7 cellular contexts compared by ENCODE assay signal in genomic region chr14:22491053-22491452, GRCh38.
DNase-seq lines count a peak whose midpoint lies in the region; ATAC-seq and TF ChIP-seq lines count a peak whose summit lies in the region.
"Not testable (repeated sequence)": the region's sequence is repeated elsewhere in the genome, so short reads cannot be mapped to it uniquely, and the experiment has no call there.

No MANE protein-coding gene starts in this region.

- H3K4me1 Mint-ChIP-seq in CD4-positive, alpha-beta memory T cell: peaks cover 1 to 71% (median 9%) of the 10 kb centered on the region in 4 donors
- H3K4me1 Mint-ChIP-seq in activated B cell treated with CpG ODN at 0.5 μM for 24 hours (peaks cover 98% of the 10 kb centered on the region), nephron (peaks cover 71% of the 10 kb centered on the region)
- H3K4me1 Mint-ChIP-seq in activated T-cell treated with anti-CD3 and anti-CD28 coated beads, Interleukin-2, amount 50 U/mL, for 4 hours (ENCODE audit: low read depth): peaks cover 38% of the 10 kb centered on the region
- H3K4me1 Mint-ChIP-seq in activated naive CD8-positive, alpha-beta T cell treated with anti-CD3 and anti-CD28 coated beads for 36 hours: not testable (repeated sequence)

- H3K9me3 Mint-ChIP-seq in CD4-positive, alpha-beta memory T cell; activated B cell treated with CpG ODN at 0.5 μM for 24 hours; activated T-cell treated with anti-CD3 and anti-CD28 coated beads, Interleukin-2, amount 50 U/mL, for 4 hours; activated naive CD8-positive, alpha-beta T cell treated with anti-CD3 and anti-CD28 coated beads for 36 hours; nephron: not testable (repeated sequence)

- peak overlapping the region; percentile 76 to 100 (median 94) for H3K27ac Mint-ChIP-seq in CD4-positive, alpha-beta memory T cell
- H3K27ac Mint-ChIP-seq in activated B cell treated with CpG ODN at 0.5 μM for 24 hours (peak overlapping the region; percentile 88), nephron (peak overlapping the region in 2 of 3 experiments; percentile 46 to 54)
- H3K27ac Mint-ChIP-seq in activated naive CD8-positive, alpha-beta T cell treated with anti-CD3 and anti-CD28 coated beads for 36 hours: peak overlapping the region; percentile 99

- POLR2A ChIA-PET in CD4-positive, alpha-beta memory T cell (lab: Charles Lee; ENCODE audit: partially characterized antibody): interaction anchor here (1.1 to 42.8 kb wide), 6 partner anchors 3 to 171 kb away, joined by 5 to 1528 read pairs (median 1060); no protein-coding TSS in a partner anchor
- POLR2A ChIA-PET in activated B cell treated with CpG ODN at 0.5 μM for 24 hours (lab: Charles Lee): interaction anchor here (0.6 to 9.1 kb wide), 9 partner anchors 11 to 105 kb away, joined by 3 to 100 read pairs (median 9); no protein-coding TSS in a partner anchor

- not testable (repeated sequence) for H2AFZ ChIP-seq in OCI-LY1 (ENCODE audit: low read length)

- not testable (repeated sequence) for H3K36me3 ChIP-seq in CD4-positive, alpha-beta memory T cell (ENCODE audit: insufficient read depth, low read length); OCI-LY1 (ENCODE audit: insufficient read depth, low read length); right atrium auricular region

- H4K20me1 ChIP-seq in OCI-LY1 (ENCODE audit: insufficient read depth, low read length): not testable (repeated sequence)

- DNase-seq in CD4-positive, alpha-beta memory T cell; activated B cell treated with CpG ODN at 0.5 μM for 24 hours; activated T-cell treated with anti-CD3 and anti-CD28 coated beads, Interleukin-2, amount 50 U/mL, for 4 hours; activated naive CD8-positive, alpha-beta T cell treated with anti-CD3 and anti-CD28 coated beads for 36 hours; right atrium auricular region (ENCODE audit: low spot score): not testable (repeated sequence)

- peak overlapping the region; percentile 90 for H3K4me2 ChIP-seq in OCI-LY1 (ENCODE audit: low read length)

- not testable (repeated sequence) for H3K79me2 ChIP-seq in OCI-LY1 (ENCODE audit: insufficient read depth, low read length)

- H3K27ac ChIP-seq in CD4-positive, alpha-beta memory T cell (ENCODE audit: low read depth, low read length): peak overlapping the region; percentile 56
- H3K27ac ChIP-seq in OCI-LY1 (ENCODE audit: low read depth, low read length, poor library complexity, severe bottlenecking): peak overlapping the region; percentile 98
- H3K27ac ChIP-seq in right atrium auricular region: peak overlapping the region; percentile 75 to 85

- peak overlapping the region in 1 of 2 donors; percentile 38 for H3K4me3 ChIP-seq in CD4-positive, alpha-beta memory T cell (ENCODE audit: low read length in 2 of 2)
- peak overlapping the region; percentile 65 for H3K4me3 ChIP-seq in OCI-LY1 (ENCODE audit: low read depth, low read length, poor library complexity, severe bottlenecking)
- H3K4me3 ChIP-seq in right atrium auricular region: not testable (repeated sequence)

- intact Hi-C loops in CD4-positive, alpha-beta memory T cell (cut with micrococcal nuclease): loop anchor here (10.0 kb wide), 1 partner anchor 176 kb away; no protein-coding TSS in a partner anchor
- intact Hi-C loops in activated B cell treated with CpG ODN at 0.5 μM for 24 hours (cut with micrococcal nuclease): loop anchor here (2.0 kb wide), 2 partner anchors 14 to 18 kb away; no protein-coding TSS in a partner anchor

- H3K27me3 Mint-ChIP-seq in CD4-positive, alpha-beta memory T cell; activated B cell treated with CpG ODN at 0.5 μM for 24 hours; activated T-cell treated with anti-CD3 and anti-CD28 coated beads, Interleukin-2, amount 50 U/mL, for 4 hours (ENCODE audit: low read depth); activated naive CD8-positive, alpha-beta T cell treated with anti-CD3 and anti-CD28 coated beads for 36 hours; nephron (ENCODE audit: low read depth): not testable (repeated sequence)

- peak overlapping the region; percentile 86 to 96 (median 90) for H3K4me3 Mint-ChIP-seq in CD4-positive, alpha-beta memory T cell
- peak overlapping the region; percentile 66 for H3K4me3 Mint-ChIP-seq in activated B cell treated with CpG ODN at 0.5 μM for 24 hours
- H3K4me3 Mint-ChIP-seq in activated T-cell treated with anti-CD3 and anti-CD28 coated beads, Interleukin-2, amount 50 U/mL, for 4 hours: peak overlapping the region; percentile 89
- H3K4me3 Mint-ChIP-seq in activated naive CD8-positive, alpha-beta T cell treated with anti-CD3 and anti-CD28 coated beads for 36 hours: peak overlapping the region; percentile 86
- H3K4me3 Mint-ChIP-seq in nephron: not testable (repeated sequence)

- ATAC-seq in activated B cell treated with CpG ODN at 0.5 μM for 24 hours (ENCODE audit: low read depth); activated T-cell treated with anti-CD3 and anti-CD28 coated beads, Interleukin-2, amount 50 U/mL, for 4 hours: not testable (repeated sequence)

- not testable (repeated sequence) for H3K27me3 ChIP-seq in CD4-positive, alpha-beta memory T cell (ENCODE audit: insufficient read depth, low read length); OCI-LY1 (ENCODE audit: insufficient read depth, low read length); right atrium auricular region

- peak overlapping the region; percentile 96 for H3K9ac ChIP-seq in OCI-LY1 (ENCODE audit: low read length)

- peaks cover 56 to 70% of the 10 kb centered on the region in 2 donors for H3K36me3 Mint-ChIP-seq in CD4-positive, alpha-beta memory T cell
- H3K36me3 Mint-ChIP-seq in activated B cell treated with CpG ODN at 0.5 μM for 24 hours (ENCODE audit: low read depth); nephron (ENCODE audit: low read depth): not testable (repeated sequence)
- H3K36me3 Mint-ChIP-seq in activated T-cell treated with anti-CD3 and anti-CD28 coated beads, Interleukin-2, amount 50 U/mL, for 4 hours (ENCODE audit: insufficient read depth): peaks cover 42% of the 10 kb centered on the region
- peaks cover 69% of the 10 kb centered on the region for H3K36me3 Mint-ChIP-seq in activated naive CD8-positive, alpha-beta T cell treated with anti-CD3 and anti-CD28 coated beads for 36 hours

- TF ChIP-seq CTCF in OCI-LY1 (IDR thresholded peaks at IDR 0.05; ENCODE audit: low read length); activated B cell treated with CpG ODN at 0.5 μM for 24 hours (IDR thresholded peaks at IDR 0.05); right atrium auricular region (IDR thresholded peaks at IDR 0.05); nephron (IDR thresholded peaks at IDR 0.05; ENCODE audit: unreplicated experiment in 3 of 3): not testable (repeated sequence)

- H3F3A ChIP-seq in OCI-LY1 (ENCODE audit: insufficient read depth, low read length): not testable (repeated sequence)

- not testable (repeated sequence) for H3K9me2 ChIP-seq in OCI-LY1 (ENCODE audit: low read depth, low read length)

- H3K9me3 ChIP-seq in CD4-positive, alpha-beta memory T cell (ENCODE audit: control insufficient read depth in 1 of 2, low read length in 2 of 2); OCI-LY1 (ENCODE audit: low read length); right atrium auricular region: not testable (repeated sequence)

- H3K4me1 ChIP-seq in CD4-positive, alpha-beta memory T cell (ENCODE audit: insufficient read depth, low read length): not testable (repeated sequence)
- H3K4me1 ChIP-seq in OCI-LY1 (ENCODE audit: insufficient read depth, low read length, severe bottlenecking) (peaks cover 100% of the 10 kb centered on the region), right atrium auricular region (peaks cover 0 to 74% of the 10 kb centered on the region in 2 donors)

- CTCF ChIA-PET in CD4-positive, alpha-beta memory T cell (lab: Charles Lee; ENCODE audit: partially characterized antibody): interaction anchor here (1.9 kb wide), 1 partner anchor 65 kb away, joined by 6 read pairs; no protein-coding TSS in a partner anchor
- CTCF ChIA-PET in activated B cell treated with CpG ODN at 0.5 μM for 24 hours (lab: Charles Lee): interaction anchor here (0.9 to 5.9 kb wide), 2 partner anchors 14 to 79 kb away, joined by 3 to 29 read pairs; no protein-coding TSS in a partner anchor
